ENCODE assay signal across 10 cellular contexts in genomic region chr5:139091439-139092156, GRCh38.
DNase-seq lines count a peak whose midpoint lies in the region; ATAC-seq and TF ChIP-seq lines count a peak whose summit lies in the region.
"Had no signal": no experiment of that assay in that cellular context is flagged by ENCODE, and none has a peak within 500 bp of the region (broad histone marks: within the 10 kb centered on the region; RNA-seq: fewer than 3 reads in every experiment).

No MANE protein-coding gene starts in this region.

- no peak for TF ChIP-seq EP300 in transverse colon (IDR thresholded peaks at IDR 0.05; ENCODE audit: low read depth)

- no peak overlapping the region for H3K4me2 ChIP-seq in hepatocyte

- H3K27ac ChIP-seq in VCaP (peak overlapping the region; percentile 13; the same call in 1 of the 2 replicates), hepatocyte (no peak overlapping the region), transverse colon (peak overlapping the region; percentile 25 to 53 (median 40))

- no peak overlapping the region for H2AFZ ChIP-seq in hepatocyte

- H4K20me1 ChIP-seq in hepatocyte (ENCODE audit: insufficient read depth, poor library complexity, severe bottlenecking), result peaks cover 4% of the 10 kb centered on the region

- H3K9me2 ChIP-seq in hepatocyte (replicated peaks; ENCODE audit: insufficient read depth), result no peaks in the 10 kb centered on the region

- no peaks in the 10 kb centered on the region for H3K9me3 ChIP-seq in hepatocyte (ENCODE audit: low read depth)
- H3K9me3 ChIP-seq in transverse colon, result no peaks in the 10 kb centered on the region

- in situ Hi-C loops in transverse colon (cut with MboI; ENCODE audit: low pct_ligation_motif_present in 1 of 4, low pct_unique_long_range_greater_than_20kb in 1 of 4, low sequenced_read_pairs in 3 of 4), result no loop called here

- intact Hi-C loops in transverse colon (cut with DNase I; ENCODE audit: low total_unique reads), result no loop called here

- no peaks in the 10 kb centered on the region for H3K36me3 ChIP-seq in hepatocyte (replicated peaks; ENCODE audit: insufficient read depth, low read depth)
- no peaks in the 10 kb centered on the region for H3K36me3 ChIP-seq in transverse colon

- no peak for ATAC-seq in HG02973 (IDR thresholded peaks at IDR 0.05; ENCODE audit: unreplicated experiment)

- DNase-seq in NCI-H510A treated with DMSO at 0.1 percent for 48 hours (lab: John Stamatoyannopoulos, UW) (peak; percentile 24), NCI-H510A (lab: John Stamatoyannopoulos, UW) (no peak), hepatocyte (ENCODE audit: low spot score) (peak; percentile 11), transverse colon (peak; percentile 17), NCI-H2029 treated with DMSO at 0.1 percent for 48 hours (lab: John Stamatoyannopoulos, UW) (no peak), DMS79 treated with DMSO at 0.1 percent for 48 hours (lab: John Stamatoyannopoulos, UW) (no peak)
- DNase-seq: activated T-cell treated with anti-CD3 and anti-CD28 coated beads, Interleukin-2, amount 50 U/mL, for 48 hours; foreskin melanocyte had no signal

- TF ChIP-seq CTCF in VCaP (conservative IDR thresholded peaks at IDR 0.05), result peak; percentile 42
- peak; percentile 18 for TF ChIP-seq CTCF in hepatocyte (IDR thresholded peaks at IDR 0.05; ENCODE audit: poor library complexity)
- TF ChIP-seq CTCF in transverse colon (IDR thresholded peaks at IDR 0.05), result peak in 4 of 5 experiments; percentile 16 to 49 (median 32)

- no peaks in the 10 kb centered on the region for H3K27me3 ChIP-seq in hepatocyte
- H3K27me3 ChIP-seq in transverse colon, result no peaks in the 10 kb centered on the region

- no peaks in the 10 kb centered on the region for H3K4me1 ChIP-seq in hepatocyte (ENCODE audit: insufficient read depth)
- peaks cover 5 to 17% (median 14%) of the 10 kb centered on the region in 4 donors for H3K4me1 ChIP-seq in transverse colon

- H3K4me3 ChIP-seq in hepatocyte, result no peak overlapping the region
- no peak overlapping the region for H3K4me3 ChIP-seq in transverse colon

- TF ChIP-seq POLR2A in transverse colon (IDR thresholded peaks at IDR 0.05), result no peak

- peaks cover 2% of the 10 kb centered on the region for H3K79me2 ChIP-seq in hepatocyte

- 82% methylated on average over 5 of the region's 5 CpGs for WGBS in hepatocyte (ENCODE audit: low lambda C conversion rate, missing lambda C conversion rate)
- 43 to 66% methylated on average over 3 to 5 of the region's 5 CpGs for WGBS in transverse colon (ENCODE audit: low coverage in 1 of 2), 2 donors

Comparison
In these comparisons a context has a peak if more than half of its experiments do, and no peak if none do; other contexts are left out.
1. DNase-seq: peak in NCI-H510A treated with DMSO at 0.1 percent for 48 hours (single experiment), hepatocyte (single experiment) and transverse colon (single experiment); none in NCI-H510A (single experiment), NCI-H2029 treated with DMSO at 0.1 percent for 48 hours (single experiment) and DMS79 treated with DMSO at 0.1 percent for 48 hours (single experiment).
2. Peak in every context shown above with its lines, with median percentiles within 50 percentile points of each other: CTCF ChIP-seq.